In the genomic region with DNA sequence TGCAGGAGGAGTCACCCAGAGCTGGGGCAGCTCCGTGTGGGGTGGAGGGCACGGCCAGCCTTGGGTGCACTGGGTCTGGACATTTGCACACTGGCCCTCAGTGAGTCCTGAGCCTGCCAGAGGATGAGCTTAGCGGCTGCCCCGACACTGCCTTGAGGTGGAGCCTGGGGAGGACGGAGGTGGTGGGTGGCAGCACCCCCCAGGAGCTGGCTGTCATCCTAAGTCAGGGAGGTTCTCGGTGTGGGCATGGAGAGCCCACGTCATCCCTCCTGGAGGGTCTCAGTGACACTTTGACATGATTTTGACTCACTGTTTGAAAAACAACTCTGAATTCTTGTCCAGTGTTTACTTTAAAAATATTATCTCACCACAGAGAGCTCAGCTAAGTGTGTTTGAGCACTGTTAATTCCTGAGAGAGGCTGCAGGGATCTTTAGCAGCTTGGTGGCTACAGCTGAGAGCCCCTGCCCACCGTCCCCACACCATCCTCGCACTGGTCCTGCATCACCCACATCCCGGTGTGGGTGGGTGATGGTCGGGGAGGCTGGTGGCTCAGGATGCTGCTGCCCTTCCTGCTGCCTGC, we compare ENCODE assay signal across 1 cellular context.
TF ChIP-seq lines count a peak whose summit lies in the region.

No MANE protein-coding gene starts in this region.

TF ChIP-seq in H1, 55 proteins besides CTCF, POLR2A, EP300 and RAD21:
- TF ChIP-seq SUZ12 (IDR thresholded peaks at IDR 0.05; ENCODE audit: low read length) = no peak
- no peak for TF ChIP-seq TBP (IDR thresholded peaks at IDR 0.05; ENCODE audit: low read depth, low read length)
- TF ChIP-seq EZH2 (IDR thresholded peaks at IDR 0.05; ENCODE audit: low read depth, low read length, severe bottlenecking) = no peak
- TF ChIP-seq SIRT6 (IDR thresholded peaks at IDR 0.05; ENCODE audit: low read length) = no peak
- TF ChIP-seq KDM4A (IDR thresholded peaks at IDR 0.05; ENCODE audit: low read depth, low read length, severe bottlenecking) = no peak
- no peak for TF ChIP-seq JUND (IDR thresholded peaks at IDR 0.05; ENCODE audit: low read length)
- TF ChIP-seq BCL11A (IDR thresholded peaks at IDR 0.05; ENCODE audit: low read depth in 2 of 2, low read length in 2 of 2) = no peak
- TF ChIP-seq RBBP5 (IDR thresholded peaks at IDR 0.05; ENCODE audit: borderline replicate concordance, low read depth, low read length) = no peak
- TF ChIP-seq, protein P1, sequence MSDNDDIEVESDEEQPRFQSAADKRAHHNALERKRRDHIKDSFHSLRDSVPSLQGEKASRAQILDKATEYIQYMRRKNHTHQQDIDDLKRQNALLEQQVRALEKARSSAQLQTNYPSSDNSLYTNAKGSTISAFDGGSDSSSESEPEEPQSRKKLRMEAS (IDR thresholded peaks at IDR 0.05) = no peak
- no peak for TF ChIP-seq YY1 (IDR thresholded peaks at IDR 0.05; ENCODE audit: low read depth, low read length)
- TF ChIP-seq CTBP2 (IDR thresholded peaks at IDR 0.05; ENCODE audit: borderline replicate concordance, insufficient read depth, insufficient read length, low read length) = no peak
- TF ChIP-seq SP2 (IDR thresholded peaks at IDR 0.05; ENCODE audit: low read length) = no peak
- TF ChIP-seq RNF2 (IDR thresholded peaks at IDR 0.05; ENCODE audit: borderline replicate concordance, low read depth, low read length, missing control alignments, poor library complexity, severe bottlenecking) = no peak
- TF ChIP-seq NRF1 (IDR thresholded peaks at IDR 0.05; ENCODE audit: low read depth, low read length) = no peak
- no peak for TF ChIP-seq SP4 (IDR thresholded peaks at IDR 0.05; ENCODE audit: low read length)
- TF ChIP-seq POU5F1 (IDR thresholded peaks at IDR 0.05; ENCODE audit: low read depth, low read length) = no peak
- TF ChIP-seq KDM5A (IDR thresholded peaks at IDR 0.05; ENCODE audit: low read length) = no peak
- TF ChIP-seq, protein P2, sequence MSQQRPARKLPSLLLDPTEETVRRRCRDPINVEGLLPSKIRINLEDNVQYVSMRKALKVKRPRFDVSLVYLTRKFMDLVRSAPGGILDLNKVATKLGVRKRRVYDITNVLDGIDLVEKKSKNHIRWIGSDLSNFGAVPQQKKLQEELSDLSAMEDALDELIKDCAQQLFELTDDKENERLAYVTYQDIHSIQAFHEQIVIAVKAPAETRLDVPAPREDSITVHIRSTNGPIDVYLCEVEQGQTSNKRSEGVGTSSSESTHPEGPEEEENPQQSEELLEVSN (IDR thresholded peaks at IDR 0.05) = no peak
- no peak for TF ChIP-seq CBX5 (IDR thresholded peaks at IDR 0.05; ENCODE audit: low read depth, low read length)
- no peak for TF ChIP-seq CEBPB (IDR thresholded peaks at IDR 0.05; ENCODE audit: low read depth, low read length)
